8 cellular contexts compared by ENCODE assay signal in genomic region chr19:1026189-1027019, GRCh38. TPM values are rescaled to one million over a fixed set of nuclear protein-coding genes. Genes with fewer than 3 reads are reported as not detected.
DNase-seq lines count a peak whose midpoint lies in the region; TF ChIP-seq lines count a peak whose summit lies in the region.

TSS of gene CNN2 (plus strand) at chr19:1026608. CDS start at chr19:1026662, 54 bp downstream.

- H3K4me3 Mint-ChIP-seq in stimulated activated naive CD8-positive, alpha-beta T cell treated with anti-CD3 and anti-CD28 coated beads, Interleukin-15, Interleukin-2, amounts not matched to agents 100 ng/mL and 50 ng/mL, for 24 hours, result peak within 1 kb of the TSS; percentile 88

- peaks cover 4% of the 10 kb centered on the region for H3K36me3 Mint-ChIP-seq in stimulated activated naive CD8-positive, alpha-beta T cell treated with anti-CD3 and anti-CD28 coated beads, Interleukin-15, Interleukin-2, amounts not matched to agents 100 ng/mL and 50 ng/mL, for 24 hours (ENCODE audit: low read depth)

- H3F3A ChIP-seq in DOHH2 (ENCODE audit: control insufficient read depth, insufficient read depth), result peaks cover 17% of the 10 kb centered on the region

- H3K79me2 ChIP-seq in DOHH2 (ENCODE audit: control insufficient read depth, low read length), result peaks cover 49% of the 10 kb centered on the region

- H3K9me2 ChIP-seq in DOHH2 (replicated peaks; ENCODE audit: control insufficient read depth, low read length), result no peaks in the 10 kb centered on the region

- H3K9me3 ChIP-seq in DOHH2 (ENCODE audit: control insufficient read depth, insufficient read depth, low read length) (no peaks in the 10 kb centered on the region), HAP-1 (no peaks in the 10 kb centered on the region), endocrine pancreas (ENCODE audit: control insufficient read depth, low read length) (no peaks in the 10 kb centered on the region)

- peak within 1 kb of the TSS; percentile 75 for H3K27ac Mint-ChIP-seq in stimulated activated naive CD8-positive, alpha-beta T cell treated with anti-CD3 and anti-CD28 coated beads, Interleukin-15, Interleukin-2, amounts not matched to agents 100 ng/mL and 50 ng/mL, for 24 hours

- H3K27me3 ChIP-seq in DOHH2 (ENCODE audit: control insufficient read depth, low read length) (no peaks in the 10 kb centered on the region), HAP-1 (ENCODE audit: low read depth) (no peaks in the 10 kb centered on the region), endocrine pancreas (ENCODE audit: control insufficient read depth, insufficient read depth, low read length) (peaks cover 3% of the 10 kb centered on the region)

- H3K4me1 Mint-ChIP-seq in stimulated activated naive CD8-positive, alpha-beta T cell treated with anti-CD3 and anti-CD28 coated beads, Interleukin-15, Interleukin-2, amounts not matched to agents 100 ng/mL and 50 ng/mL, for 24 hours (ENCODE audit: low read depth), result peaks cover 33% of the 10 kb centered on the region

- CTCF ChIA-PET in activated CD8-positive, alpha-beta memory T cell treated with anti-CD3 and anti-CD28 coated beads for 36 hours (lab: Charles Lee), result interaction anchor here (0.5 to 1.7 kb wide), 10 partner anchors 13 to 218 kb away, joined by 3 to 6 read pairs (median 4); partner anchors contain the start of gene GRIN3B

- 0 out of 2 replicates have a peak, but pooled peaks cover 3% of the 10 kb centered on the region for H4K20me1 ChIP-seq in DOHH2 (ENCODE audit: control insufficient read depth, insufficient read depth, low read depth, low read length)

- H3K27ac ChIP-seq in DOHH2 (ENCODE audit: low read depth, low read length), result peak within 1 kb of the TSS; percentile 84

- H3K4me3 ChIP-seq in DOHH2 (ENCODE audit: low read length), result peak within 1 kb of the TSS; percentile 90
- H3K4me3 ChIP-seq in HAP-1, result peak within 1 kb of the TSS; percentile 95
- H3K4me3 ChIP-seq in endocrine pancreas (ENCODE audit: control insufficient read depth, insufficient read depth, low read length), result no peak within 1 kb of the TSS

- H3K4me2 ChIP-seq in DOHH2 (ENCODE audit: low read length), result peak within 1 kb of the TSS; percentile 85

- H3K9ac ChIP-seq in endocrine pancreas (ENCODE audit: control insufficient read depth, insufficient read depth, low read length), result peak within 1 kb of the TSS; percentile 44

- H3K9me3 Mint-ChIP-seq in stimulated activated naive CD8-positive, alpha-beta T cell treated with anti-CD3 and anti-CD28 coated beads, Interleukin-15, Interleukin-2, amounts not matched to agents 100 ng/mL and 50 ng/mL, for 24 hours, result no peaks in the 10 kb centered on the region

- H3K36me3 ChIP-seq in DOHH2 (ENCODE audit: control insufficient read depth, low read length) (peaks cover 32% of the 10 kb centered on the region), HAP-1 (replicated peaks) (peaks cover 18% of the 10 kb centered on the region), endocrine pancreas (ENCODE audit: control insufficient read depth, insufficient read depth, low read length) (no peaks in the 10 kb centered on the region)

- H3K27me3 Mint-ChIP-seq in stimulated activated naive CD8-positive, alpha-beta T cell treated with anti-CD3 and anti-CD28 coated beads, Interleukin-15, Interleukin-2, amounts not matched to agents 100 ng/mL and 50 ng/mL, for 24 hours, result no peaks in the 10 kb centered on the region

- POLR2A ChIA-PET in activated CD8-positive, alpha-beta memory T cell treated with anti-CD3 and anti-CD28 coated beads for 36 hours (lab: Charles Lee), result interaction anchor here (1.0 to 3.0 kb wide), 3 partner anchors 41 to 234 kb away, joined by 3 to 14 read pairs (median 3); partner anchors contain the start of gene ARHGAP45

- TF ChIP-seq CTCF in DOHH2 (IDR thresholded peaks at IDR 0.05; ENCODE audit: low read depth, low read length, poor library complexity, severe bottlenecking), result no peak

- in situ Hi-C loops in HAP-1 (cut with MboI; ENCODE audit: low sequenced_read_pairs), result no loop called here

- H3K4me1 ChIP-seq in DOHH2 (ENCODE audit: control insufficient read depth, low read length), result peaks cover 42% of the 10 kb centered on the region
- H3K4me1 ChIP-seq in HAP-1, result peaks cover 9% of the 10 kb centered on the region
- H3K4me1 ChIP-seq in endocrine pancreas (ENCODE audit: control insufficient read depth, insufficient read depth, low read length), result no peaks in the 10 kb centered on the region

- peak; percentile 73 to 86 for DNase-seq in HAP-1 (ENCODE audit: low spot score in 2 of 2)
- DNase-seq in NCI-H446 (lab: John Stamatoyannopoulos, UW), result peak; percentile 52 to 82
- no peak for DNase-seq in mesenteric fat pad (ENCODE audit: low spot score)
- DNase-seq in NCI-H1048 (lab: John Stamatoyannopoulos, UW), result no peak

RNA-seq across cellular contexts. Expression of gene CNN2, which starts in this region (rescaled TPM):
- 10 to 100 TPM; 64.2 to 71.2 TPM for total RNA-seq in activated CD8-positive, alpha-beta memory T cell treated with anti-CD3 and anti-CD28 coated beads for 36 hours
- total RNA-seq in mesenteric fat pad, result 124 TPM

Comparison
In these comparisons a context has a peak if more than half of its experiments do, and no peak if none do; other contexts are left out.
1. DNase-seq: peak in HAP-1 (2 of 2) and NCI-H446 (2 of 2); none in mesenteric fat pad (single experiment) and NCI-H1048 (single experiment).